Comparison of ENCODE assay signal across 13 cellular contexts in the genomic region with DNA sequence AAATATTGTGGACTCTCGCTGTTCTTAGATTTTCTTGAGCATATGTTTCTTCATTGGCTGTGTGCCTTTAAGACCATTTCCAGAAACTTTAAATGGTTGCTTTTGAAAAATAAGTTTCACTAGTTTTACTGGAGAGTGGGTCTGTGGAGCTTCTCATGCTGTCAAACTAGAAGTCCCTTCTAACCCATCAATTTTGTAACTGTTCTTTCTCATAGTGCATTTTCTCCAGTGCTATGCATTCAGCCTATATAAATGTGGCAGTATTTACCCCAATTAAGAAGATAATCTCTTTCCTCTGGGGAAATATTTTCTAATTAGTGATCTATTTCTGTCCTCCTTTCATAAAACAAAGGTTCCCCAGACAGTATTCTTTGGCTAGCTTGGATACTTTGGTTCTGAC.
DNase-seq lines count a peak whose midpoint lies in the region; ATAC-seq, FAIRE-seq and TF ChIP-seq lines count a peak whose summit lies in the region.
"Had no signal": no experiment of that assay in that cellular context is flagged by ENCODE, and none has a peak within 500 bp of the region (broad histone marks: within the 10 kb centered on the region; RNA-seq: fewer than 3 reads in every experiment).

No MANE protein-coding gene starts in this region.

- dilution Hi-C loops in endothelial cell of umbilical vein (cut with MboI; ENCODE audit: extremely low pct_ligation_motif_present, low sequenced_read_pairs): no loop called here

- no TSS peak for BruUV-seq in endothelial cell of umbilical vein (replicated peaks; lab: Mats Ljungman, UMichigan)

- H3K9me3 ChIP-seq in Loucy (ENCODE audit: insufficient read depth, low read depth, low read length) (peaks cover 15% of the 10 kb centered on the region; the same call in 1 of the 2 replicates), endothelial cell of umbilical vein (replicated peaks; ENCODE audit: control insufficient read depth, insufficient read depth, low read length) (no peaks in the 10 kb centered on the region), psoas muscle (peaks cover 8% of the 10 kb centered on the region), tibial nerve (peaks cover 0 to 28% (median 5%) of the 10 kb centered on the region in 4 donors)
- H3K9me3 ChIP-seq: BE2C had no signal

- intact Hi-C loops in endothelial cell of umbilical vein (cut with micrococcal nuclease): loop anchor here (1.0 to 5.0 kb wide), 3 partner anchors 28 to 129 kb away; no protein-coding TSS in a partner anchor
- intact Hi-C loops in psoas muscle (cut with DNase I): loop anchor here in 1 of 2 donors (5.0 kb wide), 1 partner anchor 46 kb away; no protein-coding TSS in a partner anchor

- H3K4me2 ChIP-seq in Loucy (ENCODE audit: low read depth, low read length, poor library complexity, severe bottlenecking): peak overlapping the region; percentile 64
- H3K4me2 ChIP-seq in endothelial cell of umbilical vein (ENCODE audit: insufficient read depth, low read length): no peak overlapping the region
- H3K4me2 ChIP-seq: A549 had no signal

- TF ChIP-seq POLR2A in endothelial cell of umbilical vein (IDR thresholded peaks at IDR 0.05; ENCODE audit: low read depth, low read length): no peak
- no peak for TF ChIP-seq POLR2A in tibial nerve (IDR thresholded peaks at IDR 0.05)

- H3F3A ChIP-seq in Loucy (ENCODE audit: low read depth): no peaks in the 10 kb centered on the region

- no peak for DNase-seq in endothelial cell of umbilical vein (ENCODE audit: low read depth, low spot score)
- no peak for DNase-seq in psoas muscle
- DNase-seq in tibial nerve (ENCODE audit: low spot score in 2 of 2): no peak
- DNase-seq in C1 segment of cervical spinal cord (lab: John Stamatoyannopoulos, UW): no peak
- no peak for DNase-seq in effector CD8-positive, alpha-beta T cell (lab: John Stamatoyannopoulos, UW)
- DNase-seq: Caco-2; CD8-positive, alpha-beta memory T cell; GDM1 had no signal

- FAIRE-seq in endothelial cell of umbilical vein (lab: Jason Lieb, UNC): no peak
- FAIRE-seq: A549, GM12892, GM19239 had no signal

- H3K9ac ChIP-seq in Loucy (ENCODE audit: low read depth, low read length, poor library complexity, severe bottlenecking): peak overlapping the region; percentile 21
- no peak overlapping the region for H3K9ac ChIP-seq in endothelial cell of umbilical vein (replicated peaks; ENCODE audit: extremely low read depth, insufficient read depth, low read length)

- no peak for TF ChIP-seq CTCF in Loucy (conservative IDR thresholded peaks at IDR 0.05; ENCODE audit: low read length)
- TF ChIP-seq CTCF in endothelial cell of umbilical vein (IDR thresholded peaks at IDR 0.05; ENCODE audit: extremely low read depth in 1 of 2, insufficient read depth in 1 of 2, low read depth in 1 of 2, low read length in 2 of 2): no peak
- TF ChIP-seq CTCF in psoas muscle (IDR thresholded peaks at IDR 0.05): no peak
- TF ChIP-seq CTCF in tibial nerve (IDR thresholded peaks at IDR 0.05): no peak

- CTCF ChIA-PET in endothelial cell of umbilical vein (lab: Charles Lee): interaction anchor here (0.6 to 2.8 kb wide), 16 partner anchors 10 to 155 kb away, joined by 3 to 14 read pairs (median 4); partner anchors contain the start of gene STIM1

- TF ChIP-seq EP300 in tibial nerve (IDR thresholded peaks at IDR 0.05): no peak

- POLR2A ChIA-PET in endothelial cell of umbilical vein (lab: Charles Lee): interaction anchor here (1.5 kb wide), 1 partner anchor 29 kb away, joined by 5 read pairs; no protein-coding TSS in a partner anchor

- no peak overlapping the region for H2AFZ ChIP-seq in Loucy (ENCODE audit: low read length)
- no peak overlapping the region for H2AFZ ChIP-seq in endothelial cell of umbilical vein (ENCODE audit: low read depth, low read length)

- H3K27me3 ChIP-seq in Loucy (ENCODE audit: insufficient read depth, low read length, poor library complexity, severe bottlenecking) (no peaks in the 10 kb centered on the region), endothelial cell of umbilical vein (ENCODE audit: control insufficient read depth in 2 of 2, insufficient read depth in 2 of 2, low read length in 2 of 2) (no peaks in the 10 kb centered on the region), psoas muscle (ENCODE audit: insufficient read depth in 3 of 3, low read length in 2 of 3) (no peaks in the 10 kb centered on the region), tibial nerve (no peaks in the 10 kb centered on the region)
- H3K27me3 ChIP-seq: BE2C had no signal

- H3K4me1 ChIP-seq in Loucy (ENCODE audit: insufficient read depth, low read length, poor library complexity, severe bottlenecking): peaks cover 20% of the 10 kb centered on the region
- H3K4me1 ChIP-seq in endothelial cell of umbilical vein (ENCODE audit: control insufficient read depth, extremely low read depth, insufficient read depth, low read length): peaks cover 16% of the 10 kb centered on the region
- H3K4me1 ChIP-seq in psoas muscle: peaks cover 32% of the 10 kb centered on the region
- H3K4me1 ChIP-seq in tibial nerve: no peaks in the 10 kb centered on the region
- H3K4me1 ChIP-seq: A549, BE2C, Caco-2 had no signal

- H3K9me1 ChIP-seq in endothelial cell of umbilical vein (replicated peaks; ENCODE audit: control insufficient read depth, extremely low read depth, insufficient read depth, low read length): no peaks in the 10 kb centered on the region

- H3K79me2 ChIP-seq in Loucy (ENCODE audit: insufficient read depth, low read length) (peaks cover 72% of the 10 kb centered on the region), endothelial cell of umbilical vein (ENCODE audit: control insufficient read depth, insufficient read depth, low read length) (no peaks in the 10 kb centered on the region)

- H3K27ac ChIP-seq in endothelial cell of umbilical vein (ENCODE audit: insufficient read depth, low read depth, low read length) (peak overlapping the region; percentile 68), psoas muscle (peak overlapping the region; percentile 24), tibial nerve (no peak overlapping the region)
- H3K27ac ChIP-seq: A549 had no signal

- H3K4me3 ChIP-seq in Loucy (ENCODE audit: low read length, poor library complexity, severe bottlenecking) (peak overlapping the region; percentile 38), endothelial cell of umbilical vein (replicated peaks in 1 of 3; ENCODE audit: insufficient read depth in 1 of 3, low read depth in 1 of 3, low read length in 3 of 3) (no peak overlapping the region), psoas muscle (no peak overlapping the region), tibial nerve (no peak overlapping the region)
- H3K4me3 ChIP-seq: A549 had no signal

- H3K9me2 ChIP-seq in Loucy (replicated peaks; ENCODE audit: low read depth, low read length): no peaks in the 10 kb centered on the region

- no peaks in the 10 kb centered on the region; the same call in 1 of the 2 replicates for H3K36me3 ChIP-seq in Loucy (ENCODE audit: insufficient read depth, low read length)
- H3K36me3 ChIP-seq in endothelial cell of umbilical vein (ENCODE audit: control insufficient read depth in 2 of 2, extremely low read depth in 1 of 2, insufficient read depth in 2 of 2, low read length in 2 of 2): no peaks in the 10 kb centered on the region
- H3K36me3 ChIP-seq in psoas muscle (ENCODE audit: insufficient read depth in 1 of 2, low read depth in 1 of 2): no peaks in the 10 kb centered on the region
- H3K36me3 ChIP-seq in tibial nerve: no peaks in the 10 kb centered on the region
- H3K36me3 ChIP-seq: BE2C had no signal

- peaks cover 6% of the 10 kb centered on the region for H4K20me1 ChIP-seq in Loucy (ENCODE audit: insufficient read depth, low read length, poor library complexity, severe bottlenecking)
- H4K20me1 ChIP-seq in endothelial cell of umbilical vein (replicated peaks; ENCODE audit: control insufficient read depth, extremely low read depth, insufficient read depth, low read length): no peaks in the 10 kb centered on the region

- 81 to 96% (median 93%) methylated on average over 1 of the region's 1 CpG for WGBS in psoas muscle, 3 donors
- 94 to 96% methylated on average over 1 of the region's 1 CpG for WGBS in tibial nerve, 2 donors

- ATAC-seq in psoas muscle: no peak

TF ChIP-seq in endothelial cell of umbilical vein, 7 proteins besides CTCF, POLR2A, EP300 and RAD21:
- no peak for TF ChIP-seq FOS (IDR thresholded peaks at IDR 0.05; ENCODE audit: borderline replicate concordance, insufficient read depth, low read length)

Comparison
In these comparisons a context has a peak if more than half of its experiments do, and no peak if none do; other contexts are left out.
1. H3K27ac ChIP-seq: peak in endothelial cell of umbilical vein (single experiment) and psoas muscle (single experiment); none in tibial nerve (0 of 4).